In genomic region chr17:78107976-78108725, GRCh38 we compare ENCODE assay signal across 19 cellular contexts. TPM values are rescaled to one million over a fixed set of nuclear protein-coding genes. Genes with fewer than 3 reads are reported as not detected.
DNase-seq lines count a peak whose midpoint lies in the region; ATAC-seq and TF ChIP-seq lines count a peak whose summit lies in the region.
"Had no signal": no experiment of that assay in that cellular context is flagged by ENCODE, and none has a peak within 500 bp of the region (broad histone marks: within the 10 kb centered on the region; RNA-seq: fewer than 3 reads in every experiment).

No MANE protein-coding gene starts in this region.

- H3K4me3 ChIP-seq in BLaER1 treated with 17β-estradiol and CSF1 and Interleukin-3, amounts not matched to agents 10 nM and 100 nM = no peak overlapping the region
- H3K4me3 ChIP-seq in naive thymus-derived CD4-positive, alpha-beta T cell (ENCODE audit: low read length) = no peak overlapping the region
- H3K4me3 ChIP-seq in upper lobe of left lung = no peak overlapping the region
- H3K4me3 ChIP-seq: esophagus muscularis mucosa, upper lobe of right lung had no signal

- peaks cover 44 to 59% (median 52%) of the 10 kb centered on the region in 11 experiments for H4K20me1 ChIP-seq in BLaER1 treated with 17β-estradiol and CSF1 and Interleukin-3, amounts not matched to agents 10 nM and 100 nM

- no peak for TF ChIP-seq POLR2A in upper lobe of left lung (IDR thresholded peaks at IDR 0.05)

- 91 to 93% methylated on average over 20 to 21 of the region's 21 CpGs for WGBS in upper lobe of left lung, 2 donors

- CTCF ChIA-PET in activated CD4-positive, alpha-beta memory T cell treated with anti-CD3 and anti-CD28 coated beads for 36 hours (lab: Charles Lee) = interaction anchor here (0.5 kb wide), 1 partner anchor 29 kb away, joined by 3 read pairs; no protein-coding TSS in a partner anchor
- CTCF ChIA-PET in naive thymus-derived CD4-positive, alpha-beta T cell (lab: Charles Lee) = interaction anchor here (1.1 to 1.3 kb wide), 3 partner anchors 21 to 68 kb away, joined by 3 to 4 read pairs (median 4); no protein-coding TSS in a partner anchor

- no peak for ATAC-seq in naive thymus-derived CD4-positive, alpha-beta T cell
- no peak for ATAC-seq in upper lobe of left lung (ENCODE audit: low FRiP score in 2 of 2)
- no peak for ATAC-seq in HG03139 (IDR thresholded peaks at IDR 0.05; ENCODE audit: unreplicated experiment)
- ATAC-seq: Panc1, upper lobe of right lung had no signal

- no peak for TF ChIP-seq EP300 in upper lobe of left lung (IDR thresholded peaks at IDR 0.05)

- peak overlapping the region; percentile 84 for H3K27ac Mint-ChIP-seq in activated CD4-positive, alpha-beta T cell treated with anti-CD3 and anti-CD28 coated beads, Interleukin-2, amount 10 ng/mL, durations not matched to agents 24 days and 14 days
- H3K27ac Mint-ChIP-seq in activated CD4-positive, alpha-beta memory T cell treated with anti-CD3 and anti-CD28 coated beads for 36 hours = peak overlapping the region; percentile 67
- H3K27ac Mint-ChIP-seq in naive thymus-derived CD4-positive, alpha-beta T cell = peak overlapping the region in 8 of 9 donors; percentile 25 to 86 (median 66)
- H3K27ac Mint-ChIP-seq: progenitor cell of endocrine pancreas had no signal

- peaks cover 5 to 33% (median 20%) of the 10 kb centered on the region in 10 experiments for H3K4me1 ChIP-seq in BLaER1 treated with 17β-estradiol and CSF1 and Interleukin-3, amounts not matched to agents 10 nM and 100 nM
- peaks cover 6 to 14% of the 10 kb centered on the region in 2 donors for H3K4me1 ChIP-seq in naive thymus-derived CD4-positive, alpha-beta T cell (ENCODE audit: control insufficient read depth in 2 of 2, insufficient read depth in 2 of 2, low read length in 2 of 2)
- H3K4me1 ChIP-seq in upper lobe of left lung = peaks cover 4 to 11% (median 8%) of the 10 kb centered on the region in 4 donors

- peak overlapping the region in 5 of 11 experiments; percentile 6 to 32 (median 16); a peak in 3 of 22 replicates for H3K9ac ChIP-seq in BLaER1 treated with 17β-estradiol and CSF1 and Interleukin-3, amounts not matched to agents 10 nM and 100 nM

- no peaks in the 10 kb centered on the region for H3K9me3 Mint-ChIP-seq in activated CD4-positive, alpha-beta T cell treated with anti-CD3 and anti-CD28 coated beads, Interleukin-2, amount 10 ng/mL, durations not matched to agents 24 days and 14 days
- no peaks in the 10 kb centered on the region for H3K9me3 Mint-ChIP-seq in activated CD4-positive, alpha-beta memory T cell treated with anti-CD3 and anti-CD28 coated beads for 36 hours
- H3K9me3 Mint-ChIP-seq in naive thymus-derived CD4-positive, alpha-beta T cell = peaks cover 0 to 10% (median 0%) of the 10 kb centered on the region in 11 donors

- POLR2A ChIA-PET in activated CD4-positive, alpha-beta memory T cell treated with anti-CD3 and anti-CD28 coated beads for 36 hours (lab: Charles Lee) = no interaction called here
- POLR2A ChIA-PET in naive thymus-derived CD4-positive, alpha-beta T cell (lab: Charles Lee) = interaction anchor here (0.6 to 12.0 kb wide), 4 partner anchors 16 to 68 kb away, joined by 3 to 463 read pairs (median 4); partner anchors contain the start of genes TMC6 and TMC8

- H3K4me2 ChIP-seq in BLaER1 treated with 17β-estradiol and CSF1 and Interleukin-3, amounts not matched to agents 10 nM and 100 nM = peak overlapping the region in 9 of 11 experiments; percentile 9 to 68 (median 62); a peak in 13 of 22 replicates

- H3K4me1 Mint-ChIP-seq in activated CD4-positive, alpha-beta T cell treated with anti-CD3 and anti-CD28 coated beads, Interleukin-2, amount 10 ng/mL, durations not matched to agents 24 days and 14 days = peaks cover 19% of the 10 kb centered on the region
- H3K4me1 Mint-ChIP-seq in activated CD4-positive, alpha-beta memory T cell treated with anti-CD3 and anti-CD28 coated beads for 36 hours (ENCODE audit: low read depth) = peaks cover 22% of the 10 kb centered on the region
- H3K4me1 Mint-ChIP-seq in naive thymus-derived CD4-positive, alpha-beta T cell = peaks cover 12 to 50% (median 39%) of the 10 kb centered on the region in 7 donors

- DNase-seq in activated CD4-positive, alpha-beta T cell treated with anti-CD3 and anti-CD28 coated beads, Interleukin-2, amount 10 ng/mL, durations not matched to agents 24 days and 14 days = no peak
- no peak for DNase-seq in activated CD4-positive, alpha-beta T cell treated with anti-CD3 and anti-CD28 coated beads, Interleukin-2, amount 50 U/mL, for 48 hours
- DNase-seq in activated CD4-positive, alpha-beta memory T cell treated with anti-CD3 and anti-CD28 coated beads for 36 hours = no peak
- no peak for DNase-seq in naive thymus-derived CD4-positive, alpha-beta T cell
- no peak for DNase-seq in NCI-H2196 treated with DMSO at 0.1 percent for 48 hours (lab: John Stamatoyannopoulos, UW; ENCODE audit: unreplicated experiment)
- DNase-seq in upper lobe of left lung = no peak
- DNase-seq: 8988T; activated CD8-positive, alpha-beta memory T cell treated with anti-CD3 and anti-CD28 coated beads for 24 hours; brain microvascular endothelial cell; DND-41; NCI-H2171 treated with DMSO at 0.1 percent for 48 hours; upper lobe of right lung had no signal

- intact Hi-C loops in activated CD4-positive, alpha-beta T cell treated with anti-CD3 and anti-CD28 coated beads, Interleukin-2, amount 10 ng/mL, durations not matched to agents 24 days and 14 days (cut with micrococcal nuclease) = no loop called here
- intact Hi-C loops in activated CD4-positive, alpha-beta memory T cell treated with anti-CD3 and anti-CD28 coated beads for 36 hours (cut with micrococcal nuclease) = no loop called here
- intact Hi-C loops in naive thymus-derived CD4-positive, alpha-beta T cell (cut with micrococcal nuclease) = no loop called here

- H3K4me3 Mint-ChIP-seq in activated CD4-positive, alpha-beta T cell treated with anti-CD3 and anti-CD28 coated beads, Interleukin-2, amount 10 ng/mL, durations not matched to agents 24 days and 14 days = no peak overlapping the region
- H3K4me3 Mint-ChIP-seq in activated CD4-positive, alpha-beta memory T cell treated with anti-CD3 and anti-CD28 coated beads for 36 hours = no peak overlapping the region
- peak overlapping the region in 1 of 10 donors; percentile 9 for H3K4me3 Mint-ChIP-seq in naive thymus-derived CD4-positive, alpha-beta T cell

- peaks cover 62 to 99% (median 72%) of the 10 kb centered on the region in 11 experiments for H3K36me3 ChIP-seq in BLaER1 treated with 17β-estradiol and CSF1 and Interleukin-3, amounts not matched to agents 10 nM and 100 nM
- peaks cover 31 to 73% (median 31%) of the 10 kb centered on the region in 3 experiments for H3K36me3 ChIP-seq in naive thymus-derived CD4-positive, alpha-beta T cell (ENCODE audit: control insufficient read depth in 2 of 3, insufficient read depth in 3 of 3, low read length in 3 of 3)
- peaks cover 7 to 63% (median 57%) of the 10 kb centered on the region in 4 donors for H3K36me3 ChIP-seq in upper lobe of left lung
- H3K36me3 ChIP-seq: brain microvascular endothelial cell had no signal

- H3K9me3 ChIP-seq in BLaER1 treated with 17β-estradiol and CSF1 and Interleukin-3, amounts not matched to agents 10 nM and 100 nM (replicated peaks in 1 of 11) = no peaks in the 10 kb centered on the region
- no peaks in the 10 kb centered on the region for H3K9me3 ChIP-seq in naive thymus-derived CD4-positive, alpha-beta T cell (ENCODE audit: control insufficient read depth in 2 of 3, low read length in 3 of 3)
- no peaks in the 10 kb centered on the region for H3K9me3 ChIP-seq in upper lobe of left lung
- H3K9me3 ChIP-seq: esophagus muscularis mucosa, upper lobe of right lung had no signal

- H3K27me3 ChIP-seq in BLaER1 treated with 17β-estradiol and CSF1 and Interleukin-3, amounts not matched to agents 10 nM and 100 nM = no peaks in the 10 kb centered on the region
- no peaks in the 10 kb centered on the region for H3K27me3 ChIP-seq in naive thymus-derived CD4-positive, alpha-beta T cell (ENCODE audit: control insufficient read depth in 2 of 2, insufficient read depth in 2 of 2, low read length in 2 of 2)
- H3K27me3 ChIP-seq in upper lobe of left lung = no peaks in the 10 kb centered on the region
- H3K27me3 ChIP-seq: brain microvascular endothelial cell, esophagus muscularis mucosa, upper lobe of right lung had no signal

- H3K36me3 Mint-ChIP-seq in activated CD4-positive, alpha-beta T cell treated with anti-CD3 and anti-CD28 coated beads, Interleukin-2, amount 10 ng/mL, durations not matched to agents 24 days and 14 days (ENCODE audit: low read depth) = peaks cover 46% of the 10 kb centered on the region
- peaks cover 28% of the 10 kb centered on the region for H3K36me3 Mint-ChIP-seq in activated CD4-positive, alpha-beta memory T cell treated with anti-CD3 and anti-CD28 coated beads for 36 hours
- H3K36me3 Mint-ChIP-seq in naive thymus-derived CD4-positive, alpha-beta T cell = peaks cover 9 to 24% (median 13%) of the 10 kb centered on the region in 5 donors

- peak overlapping the region in 8 of 11 experiments; percentile 10 to 68 (median 49); a peak in 11 of 22 replicates for H3K27ac ChIP-seq in BLaER1 treated with 17β-estradiol and CSF1 and Interleukin-3, amounts not matched to agents 10 nM and 100 nM
- H3K27ac ChIP-seq in naive thymus-derived CD4-positive, alpha-beta T cell (ENCODE audit: low read depth, low read length) = no peak overlapping the region
- no peak overlapping the region for H3K27ac ChIP-seq in upper lobe of left lung
- H3K27ac ChIP-seq: brain microvascular endothelial cell, esophagus muscularis mucosa, upper lobe of right lung had no signal

- TF ChIP-seq CTCF in upper lobe of left lung (IDR thresholded peaks at IDR 0.05) = no peak

- H3K27me3 Mint-ChIP-seq in activated CD4-positive, alpha-beta T cell treated with anti-CD3 and anti-CD28 coated beads, Interleukin-2, amount 10 ng/mL, durations not matched to agents 24 days and 14 days = no peaks in the 10 kb centered on the region
- H3K27me3 Mint-ChIP-seq in activated CD4-positive, alpha-beta memory T cell treated with anti-CD3 and anti-CD28 coated beads for 36 hours = no peaks in the 10 kb centered on the region
- no peaks in the 10 kb centered on the region for H3K27me3 Mint-ChIP-seq in naive thymus-derived CD4-positive, alpha-beta T cell
- H3K27me3 Mint-ChIP-seq: progenitor cell of endocrine pancreas had no signal

RNA-seq across cellular contexts. Expression of gene TMC6, which starts 20.4 kb away (rescaled TPM):
- total RNA-seq in activated CD4-positive, alpha-beta T cell treated with anti-CD3 and anti-CD28 coated beads, Interleukin-2, amount 10 ng/mL, durations not matched to agents 24 days and 14 days = 250 and 251 TPM in 2 replicates
- 100 to 1,000 TPM; 157 to 162 TPM for total RNA-seq in activated CD4-positive, alpha-beta memory T cell treated with anti-CD3 and anti-CD28 coated beads for 36 hours
- 100 to 1,000 TPM; 574 to 808 (median 773) TPM for total RNA-seq in naive thymus-derived CD4-positive, alpha-beta T cell
- polyA plus RNA-seq in naive thymus-derived CD4-positive, alpha-beta T cell = 100 to 1,000 TPM; 165 to 247 TPM
- total RNA-seq in upper lobe of left lung = 100 to 1,000 TPM in 5 of 6 donors, 10 to 100 TPM in 1; 51.4 to 216 (median 195) TPM

RNA-seq across cellular contexts. Expression of gene TMC8, which starts 22.4 kb away (rescaled TPM):
- total RNA-seq in activated CD4-positive, alpha-beta T cell treated with anti-CD3 and anti-CD28 coated beads, Interleukin-2, amount 10 ng/mL, durations not matched to agents 24 days and 14 days = 231 and 234 TPM in 2 replicates
- 100 to 1,000 TPM; 134 to 140 TPM for total RNA-seq in activated CD4-positive, alpha-beta memory T cell treated with anti-CD3 and anti-CD28 coated beads for 36 hours
- total RNA-seq in naive thymus-derived CD4-positive, alpha-beta T cell = 100 to 1,000 TPM; 423 to 593 (median 509) TPM
- polyA plus RNA-seq in naive thymus-derived CD4-positive, alpha-beta T cell = 100 to 1,000 TPM in 1 of 2 donors, 10 to 100 TPM in 1; 94.4 to 217 TPM
- 10 to 100 TPM; 10.8 to 65.0 (median 33.8) TPM for total RNA-seq in upper lobe of left lung
- total RNA-seq: LHCN-M2, myocyte had no signal

RNA-seq across cellular contexts. Expression of gene C17orf99, which starts 38.0 kb away (rescaled TPM):
- total RNA-seq in activated CD4-positive, alpha-beta T cell treated with anti-CD3 and anti-CD28 coated beads, Interleukin-2, amount 10 ng/mL, durations not matched to agents 24 days and 14 days = not detected in 2 replicates
- not detected for total RNA-seq in activated CD4-positive, alpha-beta memory T cell treated with anti-CD3 and anti-CD28 coated beads for 36 hours
- total RNA-seq in naive thymus-derived CD4-positive, alpha-beta T cell = 1 to 10 TPM in 1 of 5 experiments, under 1 TPM in 1, not detected in 3; 0.10 to 1.0 TPM
- not detected for polyA plus RNA-seq in naive thymus-derived CD4-positive, alpha-beta T cell
- 1 to 10 TPM in 1 of 6 donors, under 1 TPM in 2, not detected in 3; 0.46 to 1.1 (median 0.54) TPM for total RNA-seq in upper lobe of left lung
- total RNA-seq: esophagus muscularis mucosa, LHCN-M2, myocyte, progenitor cell of endocrine pancreas, upper lobe of right lung had no signal

Comparison
In these comparisons a context has a peak if more than half of its experiments do, and no peak if none do; other contexts are left out.
1. H3K27ac ChIP-seq: peak in BLaER1 treated with 17β-estradiol and CSF1 and Interleukin-3, amounts not matched to agents 10 nM and 100 nM (8 of 11); none in naive thymus-derived CD4-positive, alpha-beta T cell (single experiment) and upper lobe of left lung (0 of 4).
2. Peak in every context shown above with its lines, with median percentiles within 50 percentile points of each other: H3K27ac Mint-ChIP-seq.